In the genomic region with DNA sequence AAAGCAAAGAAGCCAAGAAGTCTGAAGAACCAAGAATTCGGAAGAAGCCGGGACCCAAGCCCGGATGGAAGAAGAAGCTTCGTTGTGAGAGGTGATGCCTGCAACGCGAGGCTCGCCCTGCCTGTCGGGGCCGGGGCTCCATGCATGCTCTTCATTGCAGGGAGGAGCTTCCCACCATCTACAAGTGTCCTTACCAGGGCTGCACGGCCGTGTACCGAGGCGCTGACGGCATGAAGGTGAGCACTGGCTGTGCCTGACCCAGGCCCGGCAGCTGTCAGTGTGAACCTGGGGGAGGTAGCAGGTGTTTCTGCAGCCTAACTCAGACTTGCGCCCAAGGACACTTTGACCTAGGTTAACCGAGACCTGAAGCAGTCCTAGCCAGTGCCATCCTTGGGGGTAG, we compare ENCODE assay signal across 28 cellular contexts.
"Had no signal": no experiment of that assay in that cellular context is flagged by ENCODE, and none has a peak within 500 bp of the region (broad histone marks: within the 10 kb centered on the region; RNA-seq: fewer than 3 reads in every experiment).

No MANE protein-coding gene starts in this region.

- H3K27me3 Mint-ChIP-seq: activated naive CD8-positive, alpha-beta T cell treated with anti-CD3 and anti-CD28 coated beads for 36 hours had no signal

- H3K27me3 ChIP-seq: brain microvascular endothelial cell, cardiac muscle cell, SJCRH30 had no signal

- H3K9me3 ChIP-seq: SJCRH30 had no signal

- H3K27ac Mint-ChIP-seq: activated CD8-positive, alpha-beta T cell treated with anti-CD3 and anti-CD28 coated beads, Interleukin-2, amount 10 ng/mL, durations not matched to agents 7 days and 5 days; T-helper 1 cell treated with Interleukin-12 subunit alpha and Interleukin-12 subunit beta and Interleukin-4 antibody, amounts not matched to agents 30 μg/mL and 1 μg/mL, for 36 hours had no signal

- ATAC-seq: activated CD8-positive, alpha-beta T cell treated with anti-CD3 and anti-CD28 coated beads, Interleukin-2, amount 10 ng/mL, durations not matched to agents 7 days and 5 days; activated T-cell treated with anti-CD3 and anti-CD28 coated beads, Interleukin-2, amount 50 U/mL, for 4 hours; K562; SK-N-SH treated with all-trans-retinoic acid at 6 μM for 48 hours; WTC11 had no signal

- H3K27ac ChIP-seq: brain microvascular endothelial cell, cardiac muscle cell, SJCRH30 had no signal

- DNase-seq: activated CD4-positive, alpha-beta T cell treated with anti-CD3 and anti-CD28 coated beads for 48 hours; activated CD4-positive, alpha-beta T cell treated with anti-CD3 and anti-CD28 coated beads, Interleukin-2, amount 50 U/mL, for 4 hours; activated CD4-positive, CD25-positive, alpha-beta regulatory T cell treated with anti-CD3 and anti-CD28 coated beads, Interleukin-2, amount 50 U/mL, for 72 hours; activated CD8-positive, alpha-beta memory T cell treated with anti-CD3 and anti-CD28 coated beads, Interleukin-2, amount 50 U/mL, for 48 hours; activated CD8-positive, alpha-beta T cell treated with anti-CD3 and anti-CD28 coated beads, Interleukin-2, amount 10 ng/mL, durations not matched to agents 7 days and 5 days; activated effector memory CD4-positive, alpha-beta T cell treated with anti-CD3 and anti-CD28 coated beads, Interleukin-2, amount 50 U/mL, for 16 hours; activated naive CD4-positive, alpha-beta T cell treated with Interleukin-2 at 50 U/mL for 16 hours; activated naive CD8-positive, alpha-beta T cell treated with anti-CD3 and anti-CD28 coated beads for 36 hours; activated T-cell treated with anti-CD3 and anti-CD28 coated beads, Interleukin-2, amount 50 U/mL, for 4 hours; brain microvascular endothelial cell; Karpas-422; MM.1S; NCI-H1105 treated with DMSO at 0.1 percent for 48 hours; NCI-H1436 treated with DMSO at 0.1 percent for 48 hours; NCI-H187; NCI-H2081; NCI-H510A treated with DMSO at 0.1 percent for 48 hours; NCI-H69; NK-92 treated with Interleukin-12 subunit alpha and Interleukin-12 subunit beta, amount 100 ng/mL, for 24 hours; OCI-M1; Right ventricle myocardium superior; RPMI8226; SJCRH30 had no signal

- H3K4me1 ChIP-seq: SJCRH30 had no signal

- H3K9me3 Mint-ChIP-seq: activated naive CD8-positive, alpha-beta T cell treated with anti-CD3 and anti-CD28 coated beads for 36 hours; activated T-cell treated with anti-CD3 and anti-CD28 coated beads, Interleukin-2, amount 50 U/mL, for 4 hours; T-helper 1 cell treated with Interleukin-12 subunit alpha and Interleukin-12 subunit beta and Interleukin-4 antibody, amounts not matched to agents 30 μg/mL and 1 μg/mL, for 36 hours had no signal

- H3K4me3 Mint-ChIP-seq: activated CD8-positive, alpha-beta T cell treated with anti-CD3 and anti-CD28 coated beads, Interleukin-2, amount 10 ng/mL, durations not matched to agents 7 days and 5 days; activated naive CD8-positive, alpha-beta T cell treated with anti-CD3 and anti-CD28 coated beads for 36 hours; activated T-cell treated with anti-CD3 and anti-CD28 coated beads, Interleukin-2, amount 50 U/mL, for 4 hours; T-helper 1 cell treated with Interleukin-12 subunit alpha and Interleukin-12 subunit beta and Interleukin-4 antibody, amounts not matched to agents 30 μg/mL and 1 μg/mL, for 36 hours; WTC11 had no signal

- H3K4me3 ChIP-seq: cardiac muscle cell, K562, SJCRH30 had no signal
